ENCODE assay signal across 1 cellular context in genomic region chr6:90650041-90650948, GRCh38.
TF ChIP-seq lines count a peak whose summit lies in the region.

No MANE protein-coding gene starts in this region.

TF ChIP-seq in HepG2, 621 proteins besides CTCF, POLR2A, EP300 and RAD21 (continued from another document):
- no peak for TF ChIP-seq PATZ1 (CRISPR knock-in tag; IDR thresholded peaks at IDR 0.05)
